In the genomic region with DNA sequence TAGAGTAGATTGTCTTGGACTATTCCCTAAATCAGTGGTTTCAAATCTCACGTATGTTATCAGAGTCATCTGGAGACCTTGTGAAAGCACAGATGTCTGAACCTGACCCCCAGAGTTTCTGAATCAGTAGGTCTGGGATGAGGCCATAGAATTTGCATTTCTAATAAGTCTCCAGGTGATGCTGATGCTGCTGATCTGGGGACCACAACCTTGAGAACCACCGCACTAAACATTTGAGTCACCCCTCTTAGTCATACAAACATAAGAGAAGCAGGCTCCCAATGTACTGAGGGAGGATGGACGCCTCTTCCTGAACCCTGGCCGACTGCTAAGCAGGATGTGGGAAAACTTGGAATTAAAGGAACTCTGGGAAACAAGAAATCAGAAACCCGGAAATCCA, we compare ENCODE assay signal across 8 cellular contexts.
A peak's percentile ranks its signal among the peaks of the same experiment; 100 is the strongest.
DNase-seq lines count a peak whose midpoint lies in the region; ATAC-seq and FAIRE-seq lines count a peak whose summit lies in the region.

No MANE protein-coding gene starts in this region.

- FAIRE-seq in RCC 7860 (lab: Jason Lieb, UNC), result no peak

- intact Hi-C loops in Right ventricle myocardium superior (cut with DNase I), result no loop called here
- intact Hi-C loops in posterior cingulate gyrus (cut with DNase I), result no loop called here

- no peak for DNase-seq in activated naive CD8-positive, alpha-beta T cell treated with anti-CD3 and anti-CD28 coated beads, Interleukin-2, amount 50 U/mL, for 24 hours
- DNase-seq in activated naive CD8-positive, alpha-beta T cell treated with anti-CD3 and anti-CD28 coated beads for 36 hours, result no peak
- DNase-seq in RCC 7860 (ENCODE audit: low spot score) (peak; percentile 61), Right ventricle myocardium superior (no peak), posterior cingulate gyrus (no peak), NCI-H524 (lab: John Stamatoyannopoulos, UW) (no peak)
- peak in 1 of 2 donors; percentile 67 for DNase-seq in stimulated activated effector memory CD8-positive, alpha-beta T cell treated with anti-CD3 and anti-CD28 coated beads, Interleukin-12 subunit alpha, Interleukin-12 subunit beta, amount 100 ng/mL, for 72 hours (ENCODE audit: low spot score in 2 of 2)

- H3K4me1 Mint-ChIP-seq in activated naive CD8-positive, alpha-beta T cell treated with anti-CD3 and anti-CD28 coated beads, Interleukin-2, amount 50 U/mL, for 24 hours, result peaks cover 24% of the 10 kb centered on the region
- H3K4me1 Mint-ChIP-seq in activated naive CD8-positive, alpha-beta T cell treated with anti-CD3 and anti-CD28 coated beads for 36 hours, result peaks cover 12% of the 10 kb centered on the region
- H3K4me1 Mint-ChIP-seq in stimulated activated effector memory CD8-positive, alpha-beta T cell treated with anti-CD3 and anti-CD28 coated beads, Interleukin-12 subunit alpha, Interleukin-12 subunit beta, amount 100 ng/mL, for 72 hours, result peaks cover 13% of the 10 kb centered on the region

- no peaks in the 10 kb centered on the region for H3K36me3 Mint-ChIP-seq in activated naive CD8-positive, alpha-beta T cell treated with anti-CD3 and anti-CD28 coated beads, Interleukin-2, amount 50 U/mL, for 24 hours (ENCODE audit: low read depth)
- H3K36me3 Mint-ChIP-seq in activated naive CD8-positive, alpha-beta T cell treated with anti-CD3 and anti-CD28 coated beads for 36 hours, result no peaks in the 10 kb centered on the region
- H3K36me3 Mint-ChIP-seq in stimulated activated effector memory CD8-positive, alpha-beta T cell treated with anti-CD3 and anti-CD28 coated beads, Interleukin-12 subunit alpha, Interleukin-12 subunit beta, amount 100 ng/mL, for 72 hours, result peaks cover 13% of the 10 kb centered on the region

- H3K27ac Mint-ChIP-seq in activated naive CD8-positive, alpha-beta T cell treated with anti-CD3 and anti-CD28 coated beads, Interleukin-2, amount 50 U/mL, for 24 hours, result no peak overlapping the region
- H3K27ac Mint-ChIP-seq in activated naive CD8-positive, alpha-beta T cell treated with anti-CD3 and anti-CD28 coated beads for 36 hours, result no peak overlapping the region
- H3K27ac Mint-ChIP-seq in stimulated activated effector memory CD8-positive, alpha-beta T cell treated with anti-CD3 and anti-CD28 coated beads, Interleukin-12 subunit alpha, Interleukin-12 subunit beta, amount 100 ng/mL, for 72 hours, result no peak overlapping the region

- no peak overlapping the region for H3K4me3 Mint-ChIP-seq in activated naive CD8-positive, alpha-beta T cell treated with anti-CD3 and anti-CD28 coated beads, Interleukin-2, amount 50 U/mL, for 24 hours
- no peak overlapping the region for H3K4me3 Mint-ChIP-seq in activated naive CD8-positive, alpha-beta T cell treated with anti-CD3 and anti-CD28 coated beads for 36 hours
- no peak overlapping the region for H3K4me3 Mint-ChIP-seq in stimulated activated effector memory CD8-positive, alpha-beta T cell treated with anti-CD3 and anti-CD28 coated beads, Interleukin-12 subunit alpha, Interleukin-12 subunit beta, amount 100 ng/mL, for 72 hours

- peak; percentile 78 for ATAC-seq in activated naive CD8-positive, alpha-beta T cell treated with anti-CD3 and anti-CD28 coated beads, Interleukin-2, amount 50 U/mL, for 24 hours
- peak; percentile 72 for ATAC-seq in HG02763 (IDR thresholded peaks at IDR 0.05; ENCODE audit: unreplicated experiment)
- ATAC-seq in stimulated activated effector memory CD8-positive, alpha-beta T cell treated with anti-CD3 and anti-CD28 coated beads, Interleukin-12 subunit alpha, Interleukin-12 subunit beta, amount 100 ng/mL, for 72 hours, result peak; percentile 92
- ATAC-seq in Right ventricle myocardium superior (ENCODE audit: poor library complexity), result no peak

- no peaks in the 10 kb centered on the region for H3K9me3 Mint-ChIP-seq in activated naive CD8-positive, alpha-beta T cell treated with anti-CD3 and anti-CD28 coated beads, Interleukin-2, amount 50 U/mL, for 24 hours
- H3K9me3 Mint-ChIP-seq in activated naive CD8-positive, alpha-beta T cell treated with anti-CD3 and anti-CD28 coated beads for 36 hours, result peaks cover 3% of the 10 kb centered on the region
- no peaks in the 10 kb centered on the region for H3K9me3 Mint-ChIP-seq in stimulated activated effector memory CD8-positive, alpha-beta T cell treated with anti-CD3 and anti-CD28 coated beads, Interleukin-12 subunit alpha, Interleukin-12 subunit beta, amount 100 ng/mL, for 72 hours

- peaks cover 13% of the 10 kb centered on the region for H3K27me3 Mint-ChIP-seq in activated naive CD8-positive, alpha-beta T cell treated with anti-CD3 and anti-CD28 coated beads, Interleukin-2, amount 50 U/mL, for 24 hours
- H3K27me3 Mint-ChIP-seq in activated naive CD8-positive, alpha-beta T cell treated with anti-CD3 and anti-CD28 coated beads for 36 hours, result peaks cover 20% of the 10 kb centered on the region
